ENCODE assay signal across 8 cellular contexts in genomic region chr11:65111159-65111536, GRCh38. TPM values are rescaled to one million over a fixed set of nuclear protein-coding genes. Genes with fewer than 3 reads are reported as not detected.
A peak's percentile ranks its signal among the peaks of the same experiment; 100 is the strongest.
DNase-seq lines count a peak whose midpoint lies in the region; ATAC-seq lines count a peak whose summit lies in the region.

No MANE protein-coding gene starts in this region.

- H3K14ac ChIP-seq in mesenchymal stem cell (ENCODE audit: low read length in 2 of 2), result no peak overlapping the region

- no peak overlapping the region for H3K4me2 ChIP-seq in mesenchymal stem cell (ENCODE audit: low read length, poor library complexity, severe bottlenecking)

- no peak overlapping the region for H3K9ac ChIP-seq in mesenchymal stem cell (ENCODE audit: low read length)

- H3K27me3 ChIP-seq in mesenchymal stem cell (ENCODE audit: control insufficient read depth in 1 of 2, insufficient read depth in 1 of 2, low read length in 2 of 2) (no peaks in the 10 kb centered on the region), thymus (ENCODE audit: control insufficient read depth, insufficient read depth) (no peaks in the 10 kb centered on the region)

- no peak overlapping the region for H3K27ac ChIP-seq in mesenchymal stem cell (ENCODE audit: low read length, poor library complexity, severe bottlenecking)
- H3K27ac ChIP-seq in thymus (ENCODE audit: low read depth), result peak overlapping the region; percentile 15

- H3K18ac ChIP-seq in mesenchymal stem cell (ENCODE audit: low read depth in 1 of 2, low read length in 2 of 2), result no peak overlapping the region

- H3K36me3 ChIP-seq in mesenchymal stem cell (ENCODE audit: control insufficient read depth in 1 of 2, insufficient read depth in 2 of 2, low read depth in 1 of 2, low read length in 2 of 2), result peaks cover 28 to 58% of the 10 kb centered on the region in 2 experiments
- peaks cover 35% of the 10 kb centered on the region for H3K36me3 ChIP-seq in thymus (ENCODE audit: control insufficient read depth, insufficient read depth)

- no peak overlapping the region for H2AK5ac ChIP-seq in mesenchymal stem cell (ENCODE audit: low read length, severe bottlenecking)

- no peak overlapping the region for H2BK15ac ChIP-seq in mesenchymal stem cell (ENCODE audit: low read depth, poor library complexity, severe bottlenecking)

- H3K4me1 Mint-ChIP-seq in activated CD4-positive, alpha-beta T cell treated with anti-CD3 and anti-CD28 coated beads, Interleukin-2, amount 10 ng/mL, durations not matched to agents 7 days and 5 days, result peaks cover 48% of the 10 kb centered on the region
- peaks cover 6% of the 10 kb centered on the region for H3K4me1 Mint-ChIP-seq in activated T-helper 17 cell treated with anti-CD3 and anti-CD28 coated beads, Interleukin-2, amount 50 U/mL, for 72 hours

- H3K36me3 Mint-ChIP-seq in activated CD4-positive, alpha-beta T cell treated with anti-CD3 and anti-CD28 coated beads, Interleukin-2, amount 10 ng/mL, durations not matched to agents 7 days and 5 days (ENCODE audit: low read depth), result peaks cover 6% of the 10 kb centered on the region
- H3K36me3 Mint-ChIP-seq in activated T-helper 17 cell treated with anti-CD3 and anti-CD28 coated beads, Interleukin-2, amount 50 U/mL, for 72 hours (ENCODE audit: low read depth), result peaks cover 11% of the 10 kb centered on the region

- H2BK5ac ChIP-seq in mesenchymal stem cell (ENCODE audit: low read depth, low read length, poor library complexity, severe bottlenecking), result no peak overlapping the region

- peak overlapping the region in 1 of 2 experiments; percentile 33 for H2BK12ac ChIP-seq in mesenchymal stem cell (ENCODE audit: low read length in 2 of 2)

- peaks cover 45% of the 10 kb centered on the region for H3K79me1 ChIP-seq in mesenchymal stem cell (replicated peaks; ENCODE audit: low read length, poor library complexity, severe bottlenecking)

- H3K9me3 ChIP-seq in mesenchymal stem cell (ENCODE audit: control insufficient read depth, low read length), result no peaks in the 10 kb centered on the region
- H3K9me3 ChIP-seq in thymus (ENCODE audit: control insufficient read depth), result no peaks in the 10 kb centered on the region

- peak overlapping the region; percentile 25 for H3K4me3 Mint-ChIP-seq in activated CD4-positive, alpha-beta T cell treated with anti-CD3 and anti-CD28 coated beads, Interleukin-2, amount 10 ng/mL, durations not matched to agents 7 days and 5 days
- H3K4me3 Mint-ChIP-seq in activated T-helper 17 cell treated with anti-CD3 and anti-CD28 coated beads, Interleukin-2, amount 50 U/mL, for 72 hours, result peak overlapping the region; percentile 95

- no peak overlapping the region for H4K8ac ChIP-seq in mesenchymal stem cell (ENCODE audit: low read length)

- peak overlapping the region; percentile 80 for H3K27ac Mint-ChIP-seq in activated CD4-positive, alpha-beta T cell treated with anti-CD3 and anti-CD28 coated beads, Interleukin-2, amount 10 ng/mL, durations not matched to agents 7 days and 5 days
- H3K27ac Mint-ChIP-seq in activated T-helper 17 cell treated with anti-CD3 and anti-CD28 coated beads, Interleukin-2, amount 50 U/mL, for 72 hours, result no peak overlapping the region

- H2AFZ ChIP-seq in mesenchymal stem cell (ENCODE audit: low read depth, low read length), result no peak overlapping the region

- WGBS in mesenchymal stem cell, result 94% methylated on average over 18 of the region's 18 CpGs
- 96% methylated on average over 18 of the region's 18 CpGs for WGBS in thymus

- H3K27me3 Mint-ChIP-seq in activated CD4-positive, alpha-beta T cell treated with anti-CD3 and anti-CD28 coated beads, Interleukin-2, amount 10 ng/mL, durations not matched to agents 7 days and 5 days, result no peaks in the 10 kb centered on the region
- H3K27me3 Mint-ChIP-seq in activated T-helper 17 cell treated with anti-CD3 and anti-CD28 coated beads, Interleukin-2, amount 50 U/mL, for 72 hours, result no peaks in the 10 kb centered on the region

- CTCF ChIA-PET in activated CD4-positive, alpha-beta T cell treated with anti-CD3 and anti-CD28 coated beads, Interleukin-2, amount 10 ng/mL, durations not matched to agents 7 days and 5 days (lab: Charles Lee), result interaction anchor here (0.8 to 7.1 kb wide), 15 partner anchors 9 to 266 kb away, joined by 3 to 85 read pairs (median 4); partner anchors contain the start of genes ARL2, CDC42BPG, CDCA5 and VPS51

- no peak overlapping the region for H3K4me3 ChIP-seq in mesenchymal stem cell (ENCODE audit: insufficient read depth in 1 of 2, low read depth in 1 of 2, low read length in 2 of 2)
- no peak overlapping the region for H3K4me3 ChIP-seq in thymus (ENCODE audit: low read length)

- ATAC-seq in activated T-helper 17 cell treated with anti-CD3 and anti-CD28 coated beads, Interleukin-2, amount 50 U/mL, for 72 hours (replicated peaks), result no peak
- no peak for ATAC-seq in HG03342 (IDR thresholded peaks at IDR 0.05; ENCODE audit: unreplicated experiment)

- DNase-seq in activated CD4-positive, alpha-beta T cell treated with anti-CD3 and anti-CD28 coated beads, Interleukin-2, amount 10 ng/mL, durations not matched to agents 7 days and 5 days, result no peak
- no peak for DNase-seq in activated CD4-positive, alpha-beta T cell treated with anti-CD3 and anti-CD28 coated beads, Interleukin-2, amount 50 U/mL, for 4 hours
- DNase-seq in mesenchymal stem cell (no peak), iPS-NIHi7 (ENCODE audit: extremely low spot score) (no peak), hepatic stellate cell (ENCODE audit: low spot score) (no peak)

- H4K91ac ChIP-seq in mesenchymal stem cell (ENCODE audit: low read length), result peak overlapping the region; percentile 29

- no peak overlapping the region for H3K23ac ChIP-seq in mesenchymal stem cell (ENCODE audit: low read length in 2 of 2)

- H3K4me1 ChIP-seq in mesenchymal stem cell (ENCODE audit: control insufficient read depth, insufficient read depth, low read depth, low read length) (peaks cover 41% of the 10 kb centered on the region), thymus (ENCODE audit: control insufficient read depth, insufficient read depth, low read length) (peaks cover 15% of the 10 kb centered on the region)

- H3K4ac ChIP-seq in mesenchymal stem cell (ENCODE audit: low read depth in 1 of 2, low read length in 2 of 2), result no peak overlapping the region

- POLR2A ChIA-PET in activated CD4-positive, alpha-beta T cell treated with anti-CD3 and anti-CD28 coated beads, Interleukin-2, amount 10 ng/mL, durations not matched to agents 7 days and 5 days (lab: Charles Lee), result no interaction called here

- no peak overlapping the region for H2BK120ac ChIP-seq in mesenchymal stem cell (ENCODE audit: low read depth, low read length)

- no peaks in the 10 kb centered on the region for H3K9me3 Mint-ChIP-seq in activated CD4-positive, alpha-beta T cell treated with anti-CD3 and anti-CD28 coated beads, Interleukin-2, amount 10 ng/mL, durations not matched to agents 7 days and 5 days
- H3K9me3 Mint-ChIP-seq in activated T-helper 17 cell treated with anti-CD3 and anti-CD28 coated beads, Interleukin-2, amount 50 U/mL, for 72 hours, result no peaks in the 10 kb centered on the region

RNA-seq across cellular contexts. Expression of gene TM7SF2, which starts 0.5 kb away (rescaled TPM):
- total RNA-seq in activated CD4-positive, alpha-beta T cell treated with anti-CD3 and anti-CD28 coated beads, Interleukin-2, amount 10 ng/mL, durations not matched to agents 7 days and 5 days, result 10 to 100 TPM; 26.1 to 27.7 TPM
- total RNA-seq in activated T-helper 17 cell treated with anti-CD3 and anti-CD28 coated beads, Interleukin-2, amount 50 U/mL, for 72 hours, result 10 to 100 TPM; 19.7 to 20.1 TPM
- 37.6 TPM for polyA plus RNA-seq in mesenchymal stem cell (2013, experiment 1 of 2)
- 37.2 TPM for polyA plus RNA-seq in mesenchymal stem cell (2013, experiment 2 of 2)
- 35.8 TPM for polyA plus RNA-seq in thymus

RNA-seq across cellular contexts. Expression of gene ZNHIT2, which starts 6.4 kb away (rescaled TPM):
- 1 to 10 TPM; 8.6 to 9.9 TPM for total RNA-seq in activated CD4-positive, alpha-beta T cell treated with anti-CD3 and anti-CD28 coated beads, Interleukin-2, amount 10 ng/mL, durations not matched to agents 7 days and 5 days
- total RNA-seq in activated T-helper 17 cell treated with anti-CD3 and anti-CD28 coated beads, Interleukin-2, amount 50 U/mL, for 72 hours, result 10 to 100 TPM in 1 of 2 donors, 1 to 10 TPM in 1; 6.3 to 10.0 TPM
- polyA plus RNA-seq in mesenchymal stem cell (2013, experiment 1 of 2), result 5.1 TPM
- polyA plus RNA-seq in mesenchymal stem cell (2013, experiment 2 of 2), result 5.0 TPM
- 16.5 TPM for polyA plus RNA-seq in thymus

RNA-seq across cellular contexts. Expression of gene FAU, which starts 10.8 kb away (rescaled TPM):
- 1,000 to 10,000 TPM; 1,051 to 1,116 TPM for total RNA-seq in activated CD4-positive, alpha-beta T cell treated with anti-CD3 and anti-CD28 coated beads, Interleukin-2, amount 10 ng/mL, durations not matched to agents 7 days and 5 days
- total RNA-seq in activated T-helper 17 cell treated with anti-CD3 and anti-CD28 coated beads, Interleukin-2, amount 50 U/mL, for 72 hours, result 100 to 1,000 TPM; 929 to 948 TPM
- 1,069 TPM for polyA plus RNA-seq in mesenchymal stem cell (2013, experiment 1 of 2)
- polyA plus RNA-seq in mesenchymal stem cell (2013, experiment 2 of 2), result 1,068 TPM
- polyA plus RNA-seq in thymus, result 1,132 TPM

RNA-seq across cellular contexts. Expression of gene MRPL49, which starts 11.0 kb away (rescaled TPM):
- total RNA-seq in activated CD4-positive, alpha-beta T cell treated with anti-CD3 and anti-CD28 coated beads, Interleukin-2, amount 10 ng/mL, durations not matched to agents 7 days and 5 days, result 10 to 100 TPM; 49.5 to 55.4 TPM
- 10 to 100 TPM; 61.7 to 87.7 TPM for total RNA-seq in activated T-helper 17 cell treated with anti-CD3 and anti-CD28 coated beads, Interleukin-2, amount 50 U/mL, for 72 hours
- 34.0 TPM for polyA plus RNA-seq in mesenchymal stem cell (2013, experiment 1 of 2)
- 33.7 TPM for polyA plus RNA-seq in mesenchymal stem cell (2013, experiment 2 of 2)
- polyA plus RNA-seq in thymus, result 36.2 TPM

RNA-seq across cellular contexts. Expression of gene VPS51, which starts 15.1 kb away (rescaled TPM):
- total RNA-seq in activated CD4-positive, alpha-beta T cell treated with anti-CD3 and anti-CD28 coated beads, Interleukin-2, amount 10 ng/mL, durations not matched to agents 7 days and 5 days, result 100 to 1,000 TPM; 146 to 148 TPM
- 10 to 100 TPM; 71.8 to 80.6 TPM for total RNA-seq in activated T-helper 17 cell treated with anti-CD3 and anti-CD28 coated beads, Interleukin-2, amount 50 U/mL, for 72 hours
- 33.1 TPM for polyA plus RNA-seq in mesenchymal stem cell (2013, experiment 1 of 2)
- polyA plus RNA-seq in mesenchymal stem cell (2013, experiment 2 of 2), result 37.1 TPM
- polyA plus RNA-seq in thymus, result 121 TPM
